ENCODE assay signal across 10 cellular contexts in the genomic region with DNA sequence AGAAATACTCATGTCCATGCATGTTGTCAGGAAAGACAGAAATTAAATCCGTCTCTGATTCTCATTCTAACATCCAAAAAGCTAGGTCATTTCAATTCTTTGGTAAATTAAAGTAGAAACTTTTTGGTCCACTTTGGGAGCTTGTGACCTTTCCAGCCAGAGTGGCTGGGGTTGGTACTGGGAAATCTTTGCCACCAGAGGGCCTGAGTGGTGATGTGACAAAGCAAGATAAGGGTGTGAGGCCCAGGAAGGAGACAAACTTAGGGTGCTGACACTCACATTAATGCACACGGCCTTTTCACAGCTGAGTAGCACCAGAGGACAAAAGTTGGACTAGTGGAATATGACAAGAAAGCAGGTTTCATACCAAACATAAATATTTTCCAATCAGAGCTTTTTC.
DNase-seq lines count a peak whose midpoint lies in the region; ATAC-seq and TF ChIP-seq lines count a peak whose summit lies in the region.
"Had no signal": no experiment of that assay in that cellular context is flagged by ENCODE, and none has a peak within 500 bp of the region (broad histone marks: within the 10 kb centered on the region; RNA-seq: fewer than 3 reads in every experiment).

No MANE protein-coding gene starts in this region.

- no peak overlapping the region for H4K91ac ChIP-seq in mesenchymal stem cell (ENCODE audit: low read length)

- H3K9me3 ChIP-seq in mesenchymal stem cell (ENCODE audit: control insufficient read depth, low read length) (no peaks in the 10 kb centered on the region), left lung (no peaks in the 10 kb centered on the region)

- no peak overlapping the region for H3K18ac ChIP-seq in mesenchymal stem cell (ENCODE audit: low read depth in 1 of 2, low read length in 2 of 2)

- no peak overlapping the region for H3K4me3 Mint-ChIP-seq in activated CD8-positive, alpha-beta T cell treated with anti-CD3 and anti-CD28 coated beads, Interleukin-2, amount 10 ng/mL, durations not matched to agents 7 days and 5 days
- H3K4me3 Mint-ChIP-seq in activated T-helper 1 cell treated with anti-CD3 and anti-CD28 coated beads, Interleukin-12 subunit alpha, Interleukin-12 subunit beta, Interleukin-2, Interleukin-4 antibody, amounts not matched to agents 30 ng/mL and 10 ng/mL and 1 ng/mL, durations not matched to agents 14 hours and 24 hours and 36 hours, result no peak overlapping the region
- H3K4me3 Mint-ChIP-seq: activated naive CD8-positive, alpha-beta T cell had no signal

- H2AK5ac ChIP-seq in mesenchymal stem cell (ENCODE audit: low read length, severe bottlenecking), result no peak overlapping the region

- no peak overlapping the region for H2BK5ac ChIP-seq in mesenchymal stem cell (ENCODE audit: low read depth, low read length, poor library complexity, severe bottlenecking)

- no peaks in the 10 kb centered on the region for H3K36me3 Mint-ChIP-seq in activated CD8-positive, alpha-beta T cell treated with anti-CD3 and anti-CD28 coated beads, Interleukin-2, amount 10 ng/mL, durations not matched to agents 7 days and 5 days (ENCODE audit: low read depth)
- no peaks in the 10 kb centered on the region for H3K36me3 Mint-ChIP-seq in activated T-helper 1 cell treated with anti-CD3 and anti-CD28 coated beads, Interleukin-12 subunit alpha, Interleukin-12 subunit beta, Interleukin-2, Interleukin-4 antibody, amounts not matched to agents 30 ng/mL and 10 ng/mL and 1 ng/mL, durations not matched to agents 14 hours and 24 hours and 36 hours (ENCODE audit: low read depth)

- no peak overlapping the region for H3K27ac Mint-ChIP-seq in activated CD8-positive, alpha-beta T cell treated with anti-CD3 and anti-CD28 coated beads, Interleukin-2, amount 10 ng/mL, durations not matched to agents 7 days and 5 days
- no peak overlapping the region for H3K27ac Mint-ChIP-seq in activated T-helper 1 cell treated with anti-CD3 and anti-CD28 coated beads, Interleukin-12 subunit alpha, Interleukin-12 subunit beta, Interleukin-2, Interleukin-4 antibody, amounts not matched to agents 30 ng/mL and 10 ng/mL and 1 ng/mL, durations not matched to agents 14 hours and 24 hours and 36 hours
- H3K27ac Mint-ChIP-seq: activated naive CD8-positive, alpha-beta T cell had no signal

- no peak overlapping the region for H2BK120ac ChIP-seq in mesenchymal stem cell (ENCODE audit: low read depth, low read length)

- H3K36me3 ChIP-seq in mesenchymal stem cell (ENCODE audit: control insufficient read depth in 1 of 2, insufficient read depth in 2 of 2, low read depth in 1 of 2, low read length in 2 of 2) (peaks cover 0 to 2% of the 10 kb centered on the region in 2 experiments), left lung (no peaks in the 10 kb centered on the region)

- no peak overlapping the region for H2AFZ ChIP-seq in mesenchymal stem cell (ENCODE audit: low read depth, low read length)

- ATAC-seq in activated CD8-positive, alpha-beta T cell treated with anti-CD3 and anti-CD28 coated beads, Interleukin-2, amount 10 ng/mL, durations not matched to agents 7 days and 5 days, result peak; percentile 53
- ATAC-seq in left lung, result no peak

- intact Hi-C loops in left lung (cut with DNase I), result loop anchor here in 1 of 2 donors (10.0 kb wide), 1 partner anchor 191 kb away; no protein-coding TSS in a partner anchor
- intact Hi-C loops in activated T-helper 1 cell treated with anti-CD3 and anti-CD28 coated beads, Interleukin-12 subunit alpha, Interleukin-12 subunit beta, Interleukin-2, Interleukin-4 antibody, amounts not matched to agents 30 ng/mL and 10 ng/mL and 1 ng/mL, durations not matched to agents 14 hours and 24 hours and 36 hours (cut with micrococcal nuclease), result loop anchor here (1.0 to 10.0 kb wide), 4 partner anchors 184 to 501 kb away; a partner anchor contains a TSS

- H2BK12ac ChIP-seq in mesenchymal stem cell (ENCODE audit: low read length in 2 of 2), result no peak overlapping the region

- no peak overlapping the region for H3K14ac ChIP-seq in mesenchymal stem cell (ENCODE audit: low read length in 2 of 2)

- WGBS in mesenchymal stem cell, result 0% methylated on average over 1 of the region's 2 CpGs

- no peaks in the 10 kb centered on the region for H3K4me1 Mint-ChIP-seq in activated CD8-positive, alpha-beta T cell treated with anti-CD3 and anti-CD28 coated beads, Interleukin-2, amount 10 ng/mL, durations not matched to agents 7 days and 5 days (ENCODE audit: low read depth)
- H3K4me1 Mint-ChIP-seq in activated T-helper 1 cell treated with anti-CD3 and anti-CD28 coated beads, Interleukin-12 subunit alpha, Interleukin-12 subunit beta, Interleukin-2, Interleukin-4 antibody, amounts not matched to agents 30 ng/mL and 10 ng/mL and 1 ng/mL, durations not matched to agents 14 hours and 24 hours and 36 hours (ENCODE audit: low read depth), result no peaks in the 10 kb centered on the region

- H3K4me2 ChIP-seq in mesenchymal stem cell (ENCODE audit: low read length, poor library complexity, severe bottlenecking), result no peak overlapping the region

- H4K8ac ChIP-seq in mesenchymal stem cell (ENCODE audit: low read length), result no peak overlapping the region

- H3K27me3 Mint-ChIP-seq in activated CD8-positive, alpha-beta T cell treated with anti-CD3 and anti-CD28 coated beads, Interleukin-2, amount 10 ng/mL, durations not matched to agents 7 days and 5 days (ENCODE audit: low read depth), result peaks cover 9% of the 10 kb centered on the region
- peaks cover 10% of the 10 kb centered on the region for H3K27me3 Mint-ChIP-seq in activated T-helper 1 cell treated with anti-CD3 and anti-CD28 coated beads, Interleukin-12 subunit alpha, Interleukin-12 subunit beta, Interleukin-2, Interleukin-4 antibody, amounts not matched to agents 30 ng/mL and 10 ng/mL and 1 ng/mL, durations not matched to agents 14 hours and 24 hours and 36 hours (ENCODE audit: insufficient read depth)

- POLR2A ChIA-PET in activated CD8-positive, alpha-beta T cell treated with anti-CD3 and anti-CD28 coated beads, Interleukin-2, amount 10 ng/mL, durations not matched to agents 7 days and 5 days (lab: Charles Lee), result no interaction called here

- CTCF ChIA-PET in activated CD8-positive, alpha-beta T cell treated with anti-CD3 and anti-CD28 coated beads, Interleukin-2, amount 10 ng/mL, durations not matched to agents 7 days and 5 days (lab: Charles Lee), result interaction anchor here (0.5 to 7.1 kb wide), 21 partner anchors 9 to 457 kb away, joined by 3 to 142 read pairs (median 3); a partner anchor contains a TSS

- TF ChIP-seq CTCF in left lung (IDR thresholded peaks at IDR 0.05), result no peak

- H3K23ac ChIP-seq in mesenchymal stem cell (ENCODE audit: low read length in 2 of 2), result no peak overlapping the region

- no peaks in the 10 kb centered on the region for H3K79me1 ChIP-seq in mesenchymal stem cell (replicated peaks; ENCODE audit: low read length, poor library complexity, severe bottlenecking)

- no peak overlapping the region for H3K9ac ChIP-seq in mesenchymal stem cell (ENCODE audit: low read length)

- no peak overlapping the region for H2BK15ac ChIP-seq in mesenchymal stem cell (ENCODE audit: low read depth, poor library complexity, severe bottlenecking)

- H3K4ac ChIP-seq in mesenchymal stem cell (ENCODE audit: low read depth in 1 of 2, low read length in 2 of 2), result no peak overlapping the region

- peak; percentile 23 for DNase-seq in EH (ENCODE audit: low read depth)
- DNase-seq in HT-29 (ENCODE audit: low spot score), result peak; percentile 57
- DNase-seq in activated CD8-positive, alpha-beta T cell treated with anti-CD3 and anti-CD28 coated beads, Interleukin-2, amount 10 ng/mL, durations not matched to agents 7 days and 5 days, result no peak
- peak; percentile 33 for DNase-seq in mesenchymal stem cell
- DNase-seq in left lung, result no peak
- no peak for DNase-seq in activated T-helper 1 cell treated with anti-CD3 and anti-CD28 coated beads, Interleukin-12 subunit alpha, Interleukin-12 subunit beta, Interleukin-2, Interleukin-4 antibody, amounts not matched to agents 30 ng/mL and 10 ng/mL and 1 ng/mL, durations not matched to agents 14 hours and 24 hours and 36 hours (ENCODE audit: low spot score)
- no peak for DNase-seq in 8988T
- DNase-seq in NCI-H526 treated with DMSO at 0.1 percent for 48 hours (lab: John Stamatoyannopoulos, UW), result no peak

- H3K4me3 ChIP-seq in mesenchymal stem cell (ENCODE audit: insufficient read depth in 1 of 2, low read depth in 1 of 2, low read length in 2 of 2) (no peak overlapping the region), left lung (no peak overlapping the region)

- H3K9me3 Mint-ChIP-seq in activated CD8-positive, alpha-beta T cell treated with anti-CD3 and anti-CD28 coated beads, Interleukin-2, amount 10 ng/mL, durations not matched to agents 7 days and 5 days (ENCODE audit: insufficient read depth), result no peaks in the 10 kb centered on the region
- H3K9me3 Mint-ChIP-seq in activated T-helper 1 cell treated with anti-CD3 and anti-CD28 coated beads, Interleukin-12 subunit alpha, Interleukin-12 subunit beta, Interleukin-2, Interleukin-4 antibody, amounts not matched to agents 30 ng/mL and 10 ng/mL and 1 ng/mL, durations not matched to agents 14 hours and 24 hours and 36 hours, result no peaks in the 10 kb centered on the region

- H3K27me3 ChIP-seq in mesenchymal stem cell (ENCODE audit: control insufficient read depth in 1 of 2, insufficient read depth in 1 of 2, low read length in 2 of 2), result no peaks in the 10 kb centered on the region
- no peaks in the 10 kb centered on the region for H3K27me3 ChIP-seq in left lung

- H3K27ac ChIP-seq in mesenchymal stem cell (ENCODE audit: low read length, poor library complexity, severe bottlenecking), result no peak overlapping the region
- no peak overlapping the region for H3K27ac ChIP-seq in left lung
- H3K27ac ChIP-seq: RWPE1 had no signal

- H3K4me1 ChIP-seq in mesenchymal stem cell (ENCODE audit: control insufficient read depth, insufficient read depth, low read depth, low read length), result no peaks in the 10 kb centered on the region
- no peaks in the 10 kb centered on the region for H3K4me1 ChIP-seq in left lung

Comparison
In these comparisons a context has a peak if more than half of its experiments do, and no peak if none do; other contexts are left out.
1. DNase-seq: peak in EH (single experiment), HT-29 (single experiment) and mesenchymal stem cell (single experiment); none in activated CD8-positive, alpha-beta T cell treated with anti-CD3 and anti-CD28 coated beads, Interleukin-2, amount 10 ng/mL, durations not matched to agents 7 days and 5 days (single experiment), left lung (0 of 2), activated T-helper 1 cell treated with anti-CD3 and anti-CD28 coated beads, Interleukin-12 subunit alpha, Interleukin-12 subunit beta, Interleukin-2, Interleukin-4 antibody, amounts not matched to agents 30 ng/mL and 10 ng/mL and 1 ng/mL, durations not matched to agents 14 hours and 24 hours and 36 hours (single experiment), 8988T (single experiment) and NCI-H526 treated with DMSO at 0.1 percent for 48 hours (single experiment).